Comparison of ENCODE assay signal across 20 cellular contexts in the genomic region with DNA sequence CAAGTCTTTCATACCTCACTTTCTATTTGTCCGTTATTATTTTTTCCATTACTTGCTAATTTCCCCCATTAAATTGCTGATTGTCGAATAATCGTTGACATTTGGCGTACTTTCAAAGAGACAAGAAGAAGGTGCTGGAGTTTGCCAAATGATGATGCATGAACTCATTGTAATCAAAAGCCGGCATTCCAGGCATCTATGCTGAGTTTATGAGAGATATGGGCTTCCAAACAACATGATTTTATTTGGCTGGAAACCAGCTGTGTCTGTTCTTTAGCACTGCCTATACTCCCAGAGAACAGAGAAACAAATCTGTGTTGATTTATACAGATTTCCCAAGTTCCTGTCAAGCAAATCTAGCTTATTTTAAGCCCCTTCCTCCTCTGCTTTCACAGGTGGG.
A peak's percentile ranks its signal among the peaks of the same experiment; 100 is the strongest.
DNase-seq lines count a peak whose midpoint lies in the region; ATAC-seq and TF ChIP-seq lines count a peak whose summit lies in the region.
"Had no signal": no experiment of that assay in that cellular context is flagged by ENCODE, and none has a peak within 500 bp of the region (broad histone marks: within the 10 kb centered on the region; RNA-seq: fewer than 3 reads in every experiment).

No MANE protein-coding gene starts in this region.

- DNase-seq in AG20443 (ENCODE audit: low spot score): peak; percentile 10
- peak; percentile 61 for DNase-seq in IMR-90
- DNase-seq in choroid plexus epithelial cell (ENCODE audit: low read depth): peak; percentile 63
- peak; percentile 71 for DNase-seq in iris pigment epithelial cell (ENCODE audit: low read depth)
- DNase-seq in NCI-H146 treated with DMSO at 0.1 percent for 48 hours (lab: John Stamatoyannopoulos, UW; ENCODE audit: unreplicated experiment): no peak
- DNase-seq in effector CD4-positive, alpha-beta T cell: no peak
- DNase-seq in foreskin fibroblast: no peak
- DNase-seq in hepatic stellate cell (ENCODE audit: low spot score): no peak
- DNase-seq: BE2C; CD4-positive, alpha-beta memory T cell; DMS79; KBM-7; MV-4-11; NCI-H1930; NCI-H2171 treated with DMSO at 0.1 percent for 48 hours; NCI-H510A treated with DMSO at 0.1 percent for 48 hours; NCI-H82 had no signal

- H4K5ac ChIP-seq in IMR-90 (ENCODE audit: low read depth, low read length): no peak overlapping the region

- no peak overlapping the region for H2BK20ac ChIP-seq in IMR-90 (ENCODE audit: low read depth, low read length)

- H3K4me1 ChIP-seq in IMR-90 (ENCODE audit: control insufficient read depth, insufficient read depth, low read length): no peaks in the 10 kb centered on the region
- H3K4me1 ChIP-seq: BE2C had no signal

- no peak overlapping the region for H2BK5ac ChIP-seq in IMR-90 (ENCODE audit: low read depth, low read length, poor library complexity, severe bottlenecking)

- no peaks in the 10 kb centered on the region for H3K9me1 ChIP-seq in IMR-90 (ENCODE audit: insufficient read depth, low read length)

- POLR2A ChIA-PET in IMR-90 (lab: Charles Lee; ENCODE audit: unreplicated experiment): no interaction called here

- peak; percentile 37 for ATAC-seq in IMR-90 (ENCODE audit: low read depth)
- ATAC-seq: Panc1, Right ventricle myocardium inferior had no signal

- H3K27ac ChIP-seq in IMR-90 (ENCODE audit: insufficient read depth, low read length): no peak overlapping the region
- H3K27ac ChIP-seq: SK-N-MC had no signal

- H3K4me2 ChIP-seq in IMR-90 (ENCODE audit: low read depth, low read length): peak overlapping the region; percentile 58

- peaks cover 3% of the 10 kb centered on the region for H3K27me3 ChIP-seq in IMR-90 (ENCODE audit: control insufficient read depth, insufficient read depth, low read length)
- H3K27me3 ChIP-seq: BE2C had no signal

- H2BK15ac ChIP-seq in IMR-90 (ENCODE audit: low read depth, low read length): no peak overlapping the region

- no peak overlapping the region for H2AK9ac ChIP-seq in IMR-90 (replicated peaks; ENCODE audit: low read depth, low read length, poor library complexity)

- H3K9ac ChIP-seq in IMR-90 (ENCODE audit: low read depth, low read length): no peak overlapping the region

- no peaks in the 10 kb centered on the region for H3K36me3 ChIP-seq in IMR-90 (ENCODE audit: control insufficient read depth, insufficient read depth, low read length)
- H3K36me3 ChIP-seq: BE2C had no signal

- H4K91ac ChIP-seq in IMR-90 (ENCODE audit: insufficient read depth, low read depth, low read length): no peak overlapping the region

- H3K18ac ChIP-seq in IMR-90 (ENCODE audit: low read depth, low read length): no peak overlapping the region

- in situ Hi-C loops in IMR-90 (cut with MboI; ENCODE audit: low sequenced_read_pairs): no loop called here

- no peak overlapping the region for H3K56ac ChIP-seq in IMR-90 (ENCODE audit: extremely low read depth, insufficient read depth, low read length)

- no peak overlapping the region for H3K4ac ChIP-seq in IMR-90 (ENCODE audit: low read depth, low read length)

- no peaks in the 10 kb centered on the region for H3K79me1 ChIP-seq in IMR-90 (ENCODE audit: low read depth in 1 of 2, low read length in 2 of 2)

- H3K9me3 ChIP-seq in IMR-90 (ENCODE audit: control insufficient read depth, insufficient read depth, low read length): no peaks in the 10 kb centered on the region
- H3K9me3 ChIP-seq: BE2C had no signal

- dilution Hi-C loops in IMR-90 (cut with HindIII; ENCODE audit: low sequenced_read_pairs, unreplicated experiment): no loop called here

- no peak overlapping the region for H2AK5ac ChIP-seq in IMR-90 (ENCODE audit: low read depth, low read length)

- TF ChIP-seq CTCF in IMR-90 (conservative IDR thresholded peaks at IDR 0.05; ENCODE audit: low read depth, low read length): no peak
- TF ChIP-seq CTCF in choroid plexus epithelial cell (conservative IDR thresholded peaks at IDR 0.05; ENCODE audit: low read depth, low read length): no peak
- no peak for TF ChIP-seq CTCF in foreskin fibroblast (IDR thresholded peaks at IDR 0.05; ENCODE audit: low read depth, low read length)

- TF ChIP-seq RAD21 in IMR-90 (IDR thresholded peaks at IDR 0.05; ENCODE audit: low read length): no peak

- no peak overlapping the region for H2AFZ ChIP-seq in IMR-90 (replicated peaks; ENCODE audit: low read length, poor library complexity)

- H3K4me3 ChIP-seq in IMR-90 (ENCODE audit: insufficient read depth, low read depth, low read length) (no peak overlapping the region), choroid plexus epithelial cell (ENCODE audit: low read depth, low read length) (no peak overlapping the region), foreskin fibroblast (ENCODE audit: low read depth in 1 of 2, low read length in 2 of 2) (no peak overlapping the region)
- H3K4me3 ChIP-seq: SK-N-MC had no signal

- no CpG with 5 or more reads among the region's 5 CpGs for WGBS in IMR-90 (ENCODE audit: extremely low coverage in 2 of 2, insufficient read length in 1 of 2), 2 experiments

- intact Hi-C loops in IMR-90 (cut with micrococcal nuclease): no loop called here

- H4K8ac ChIP-seq in IMR-90 (ENCODE audit: low read depth in 2 of 2, low read length in 2 of 2): no peak overlapping the region

- no peak overlapping the region for H3K14ac ChIP-seq in IMR-90 (replicated peaks; ENCODE audit: low read depth, low read length)

- no peak overlapping the region for H3K23ac ChIP-seq in IMR-90 (ENCODE audit: low read depth, low read length)

- no TSS peak for BruUV-seq in IMR-90 (replicated peaks; lab: Mats Ljungman, UMichigan)

- no peaks in the 10 kb centered on the region for H4K20me1 ChIP-seq in IMR-90 (ENCODE audit: insufficient read depth, low read length)

- TF ChIP-seq POLR2A in IMR-90 (IDR thresholded peaks at IDR 0.05; ENCODE audit: low read depth, low read length): no peak

- CTCF ChIA-PET in IMR-90 (lab: Yijun Ruan, JAX): no interaction called here

- H2BK120ac ChIP-seq in IMR-90 (ENCODE audit: low read depth, low read length): no peak overlapping the region

TF ChIP-seq in IMR-90, 13 proteins besides CTCF, POLR2A, EP300 and RAD21:
- TF ChIP-seq, protein P1, sequence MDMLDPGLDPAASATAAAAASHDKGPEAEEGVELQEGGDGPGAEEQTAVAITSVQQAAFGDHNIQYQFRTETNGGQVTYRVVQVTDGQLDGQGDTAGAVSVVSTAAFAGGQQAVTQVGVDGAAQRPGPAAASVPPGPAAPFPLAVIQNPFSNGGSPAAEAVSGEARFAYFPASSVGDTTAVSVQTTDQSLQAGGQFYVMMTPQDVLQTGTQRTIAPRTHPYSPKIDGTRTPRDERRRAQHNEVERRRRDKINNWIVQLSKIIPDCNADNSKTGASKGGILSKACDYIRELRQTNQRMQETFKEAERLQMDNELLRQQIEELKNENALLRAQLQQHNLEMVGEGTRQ (IDR thresholded peaks at IDR 0.05; ENCODE audit: low read depth, low read length): no peak
- TF ChIP-seq FOS (IDR thresholded peaks at IDR 0.05; ENCODE audit: low read depth, low read length) (no peak), RFX5 (IDR thresholded peaks at IDR 0.05; ENCODE audit: low read depth, low read length) (no peak), MAZ (IDR thresholded peaks at IDR 0.05; ENCODE audit: borderline replicate concordance, low read depth, low read length) (no peak), MAFK (IDR thresholded peaks at IDR 0.05; ENCODE audit: low read depth, low read length) (no peak), BHLHE40 (IDR thresholded peaks at IDR 0.05; ENCODE audit: low read depth, low read length) (no peak), CEBPB (IDR thresholded peaks at IDR 0.05; ENCODE audit: low read depth, low read length) (no peak), NFE2L2 (IDR thresholded peaks at IDR 0.05; ENCODE audit: low read depth, low read length) (no peak)
- TF ChIP-seq, protein P2, sequence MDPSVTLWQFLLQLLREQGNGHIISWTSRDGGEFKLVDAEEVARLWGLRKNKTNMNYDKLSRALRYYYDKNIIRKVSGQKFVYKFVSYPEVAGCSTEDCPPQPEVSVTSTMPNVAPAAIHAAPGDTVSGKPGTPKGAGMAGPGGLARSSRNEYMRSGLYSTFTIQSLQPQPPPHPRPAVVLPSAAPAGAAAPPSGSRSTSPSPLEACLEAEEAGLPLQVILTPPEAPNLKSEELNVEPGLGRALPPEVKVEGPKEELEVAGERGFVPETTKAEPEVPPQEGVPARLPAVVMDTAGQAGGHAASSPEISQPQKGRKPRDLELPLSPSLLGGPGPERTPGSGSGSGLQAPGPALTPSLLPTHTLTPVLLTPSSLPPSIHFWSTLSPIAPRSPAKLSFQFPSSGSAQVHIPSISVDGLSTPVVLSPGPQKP (IDR thresholded peaks at IDR 0.05; ENCODE audit: borderline replicate concordance, low read depth, low read length): no peak

Comparison
In these comparisons a context has a peak if more than half of its experiments do, and no peak if none do; other contexts are left out.
1. DNase-seq: peak in AG20443 (single experiment), IMR-90 (single experiment), choroid plexus epithelial cell (single experiment) and iris pigment epithelial cell (single experiment); none in NCI-H146 treated with DMSO at 0.1 percent for 48 hours (single experiment), effector CD4-positive, alpha-beta T cell (single experiment), foreskin fibroblast (0 of 2) and hepatic stellate cell (single experiment).